3 cellular contexts compared by ENCODE assay signal in the genomic region with DNA sequence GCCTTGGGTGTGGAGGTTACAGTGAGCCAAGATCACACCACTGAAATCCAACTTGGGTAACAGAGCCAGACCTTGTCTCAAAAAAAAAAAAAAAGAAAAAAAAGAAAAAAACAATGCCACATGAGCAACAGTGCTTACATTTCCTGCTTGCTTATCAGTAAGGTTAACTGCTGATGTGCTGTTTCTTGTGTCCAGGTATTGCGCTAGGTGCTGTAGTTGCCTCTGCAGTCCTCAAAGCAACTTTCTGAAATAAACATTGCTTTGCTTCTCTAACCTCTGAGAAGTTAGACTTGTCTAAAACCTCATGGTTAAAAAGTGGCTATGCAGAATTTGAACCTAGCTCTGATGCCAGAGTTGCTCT.
TF ChIP-seq lines count a peak whose summit lies in the region.

No MANE protein-coding gene starts in this region.

TF ChIP-seq in GM12891, 5 proteins besides CTCF, POLR2A, EP300 and RAD21:
- TF ChIP-seq POLR2AphosphoS5 (IDR thresholded peaks at IDR 0.05; ENCODE audit: low read depth, low read length) (peak; percentile 7; the same call in 1 of the 2 replicates), PAX5 (IDR thresholded peaks at IDR 0.05; ENCODE audit: insufficient read depth, low read length, severe bottlenecking) (no peak), POU2F2 (IDR thresholded peaks at IDR 0.05; ENCODE audit: low read depth, low read length) (no peak)
TF ChIP-seq in GM12891: peak in this region for 1.

TF ChIP-seq in GM12878, 131 proteins besides CTCF, POLR2A, EP300 and RAD21:
- 0 out of 2 replicates have a peak, but pooled peaks have one; percentile 8 for TF ChIP-seq MTA3 (IDR thresholded peaks at IDR 0.05; ENCODE audit: borderline replicate concordance, low read length)
- TF ChIP-seq TCF3 (IDR thresholded peaks at IDR 0.05; ENCODE audit: borderline replicate concordance, insufficient read depth, low read depth, low read length) = no peak

TF ChIP-seq in SK-N-SH, 30 proteins besides CTCF, POLR2A, EP300 and RAD21:
- TF ChIP-seq, protein P1, sequence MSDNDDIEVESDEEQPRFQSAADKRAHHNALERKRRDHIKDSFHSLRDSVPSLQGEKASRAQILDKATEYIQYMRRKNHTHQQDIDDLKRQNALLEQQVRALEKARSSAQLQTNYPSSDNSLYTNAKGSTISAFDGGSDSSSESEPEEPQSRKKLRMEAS (IDR thresholded peaks at IDR 0.05; ENCODE audit: low read depth) = no peak
- no peak for TF ChIP-seq ELF1 (IDR thresholded peaks at IDR 0.05)
- no peak for TF ChIP-seq CHD2 (IDR thresholded peaks at IDR 0.05; ENCODE audit: low read length, partially characterized antibody)
- no peak for TF ChIP-seq GATA2 (CRISPR knock-in tag; IDR thresholded peaks at IDR 0.05)
- no peak for TF ChIP-seq TAF1 (IDR thresholded peaks at IDR 0.05; ENCODE audit: borderline replicate concordance, low read depth, low read length)
- no peak for TF ChIP-seq TCF12 (IDR thresholded peaks at IDR 0.05)
- TF ChIP-seq NRF1 (IDR thresholded peaks at IDR 0.05; ENCODE audit: low read depth, low read length) = no peak
- TF ChIP-seq RCOR1 (IDR thresholded peaks at IDR 0.05; ENCODE audit: low read length) = no peak
- no peak for TF ChIP-seq FOXM1 (IDR thresholded peaks at IDR 0.05; ENCODE audit: low read depth)
- TF ChIP-seq JUND (IDR thresholded peaks at IDR 0.05) = no peak
- no peak for TF ChIP-seq FOXJ3 (CRISPR knock-in tag; IDR thresholded peaks at IDR 0.05)
- TF ChIP-seq FOSL2 (IDR thresholded peaks at IDR 0.05; ENCODE audit: borderline replicate concordance, low read depth) = no peak
- TF ChIP-seq, protein P2, sequence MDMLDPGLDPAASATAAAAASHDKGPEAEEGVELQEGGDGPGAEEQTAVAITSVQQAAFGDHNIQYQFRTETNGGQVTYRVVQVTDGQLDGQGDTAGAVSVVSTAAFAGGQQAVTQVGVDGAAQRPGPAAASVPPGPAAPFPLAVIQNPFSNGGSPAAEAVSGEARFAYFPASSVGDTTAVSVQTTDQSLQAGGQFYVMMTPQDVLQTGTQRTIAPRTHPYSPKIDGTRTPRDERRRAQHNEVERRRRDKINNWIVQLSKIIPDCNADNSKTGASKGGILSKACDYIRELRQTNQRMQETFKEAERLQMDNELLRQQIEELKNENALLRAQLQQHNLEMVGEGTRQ (IDR thresholded peaks at IDR 0.05; ENCODE audit: borderline replicate concordance, low read depth, low read length) = no peak
- TF ChIP-seq, protein P3, sequence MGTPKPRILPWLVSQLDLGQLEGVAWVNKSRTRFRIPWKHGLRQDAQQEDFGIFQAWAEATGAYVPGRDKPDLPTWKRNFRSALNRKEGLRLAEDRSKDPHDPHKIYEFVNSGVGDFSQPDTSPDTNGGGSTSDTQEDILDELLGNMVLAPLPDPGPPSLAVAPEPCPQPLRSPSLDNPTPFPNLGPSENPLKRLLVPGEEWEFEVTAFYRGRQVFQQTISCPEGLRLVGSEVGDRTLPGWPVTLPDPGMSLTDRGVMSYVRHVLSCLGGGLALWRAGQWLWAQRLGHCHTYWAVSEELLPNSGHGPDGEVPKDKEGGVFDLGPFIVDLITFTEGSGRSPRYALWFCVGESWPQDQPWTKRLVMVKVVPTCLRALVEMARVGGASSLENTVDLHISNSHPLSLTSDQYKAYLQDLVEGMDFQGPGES (IDR thresholded peaks at IDR 0.05; ENCODE audit: low read depth, low read length) = no peak
- TF ChIP-seq, protein P4, sequence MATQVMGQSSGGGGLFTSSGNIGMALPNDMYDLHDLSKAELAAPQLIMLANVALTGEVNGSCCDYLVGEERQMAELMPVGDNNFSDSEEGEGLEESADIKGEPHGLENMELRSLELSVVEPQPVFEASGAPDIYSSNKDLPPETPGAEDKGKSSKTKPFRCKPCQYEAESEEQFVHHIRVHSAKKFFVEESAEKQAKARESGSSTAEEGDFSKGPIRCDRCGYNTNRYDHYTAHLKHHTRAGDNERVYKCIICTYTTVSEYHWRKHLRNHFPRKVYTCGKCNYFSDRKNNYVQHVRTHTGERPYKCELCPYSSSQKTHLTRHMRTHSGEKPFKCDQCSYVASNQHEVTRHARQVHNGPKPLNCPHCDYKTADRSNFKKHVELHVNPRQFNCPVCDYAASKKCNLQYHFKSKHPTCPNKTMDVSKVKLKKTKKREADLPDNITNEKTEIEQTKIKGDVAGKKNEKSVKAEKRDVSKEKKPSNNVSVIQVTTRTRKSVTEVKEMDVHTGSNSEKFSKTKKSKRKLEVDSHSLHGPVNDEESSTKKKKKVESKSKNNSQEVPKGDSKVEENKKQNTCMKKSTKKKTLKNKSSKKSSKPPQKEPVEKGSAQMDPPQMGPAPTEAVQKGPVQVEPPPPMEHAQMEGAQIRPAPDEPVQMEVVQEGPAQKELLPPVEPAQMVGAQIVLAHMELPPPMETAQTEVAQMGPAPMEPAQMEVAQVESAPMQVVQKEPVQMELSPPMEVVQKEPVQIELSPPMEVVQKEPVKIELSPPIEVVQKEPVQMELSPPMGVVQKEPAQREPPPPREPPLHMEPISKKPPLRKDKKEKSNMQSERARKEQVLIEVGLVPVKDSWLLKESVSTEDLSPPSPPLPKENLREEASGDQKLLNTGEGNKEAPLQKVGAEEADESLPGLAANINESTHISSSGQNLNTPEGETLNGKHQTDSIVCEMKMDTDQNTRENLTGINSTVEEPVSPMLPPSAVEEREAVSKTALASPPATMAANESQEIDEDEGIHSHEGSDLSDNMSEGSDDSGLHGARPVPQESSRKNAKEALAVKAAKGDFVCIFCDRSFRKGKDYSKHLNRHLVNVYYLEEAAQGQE (IDR thresholded peaks at IDR 0.05; ENCODE audit: low read depth, low read length) = no peak
- no peak for TF ChIP-seq POLR2AphosphoS5 (IDR thresholded peaks at IDR 0.05; ENCODE audit: low read depth, low read length)
